1 cellular context compared by ENCODE assay signal in the genomic region with DNA sequence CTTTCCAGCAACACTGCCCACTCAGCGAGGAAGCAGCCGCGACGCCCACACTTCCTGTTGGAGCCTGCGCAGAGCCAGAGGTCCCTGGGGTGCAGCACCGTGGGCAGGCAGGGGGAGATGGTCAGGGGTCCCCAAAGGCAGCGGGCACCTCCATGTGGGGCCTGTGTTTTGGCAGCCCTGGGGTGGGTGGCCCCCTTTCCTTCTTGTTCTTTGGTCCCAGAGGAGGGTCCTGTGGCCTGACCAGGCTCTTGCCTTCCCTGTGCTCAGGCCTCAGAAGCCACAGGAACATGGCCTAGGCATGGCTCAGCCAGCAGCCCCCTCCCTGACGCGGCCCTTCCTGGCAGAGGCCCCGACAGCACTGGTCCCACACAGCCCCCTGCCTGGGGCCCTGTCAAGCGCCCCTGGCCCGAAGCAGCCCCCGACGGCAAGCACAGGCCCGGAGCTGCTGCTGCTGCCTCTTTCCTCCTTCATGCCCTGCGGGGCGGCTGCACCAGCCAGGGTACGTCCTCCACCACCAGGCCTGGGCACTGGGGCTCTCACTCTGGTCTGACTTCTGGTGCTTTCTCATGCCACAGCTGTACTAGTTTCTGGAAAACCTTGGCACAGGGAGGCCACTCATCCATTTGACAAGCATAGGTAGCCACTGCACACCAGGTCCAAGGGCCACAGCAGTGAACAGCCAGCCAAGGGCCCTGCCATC.
TF ChIP-seq lines count a peak whose summit lies in the region.

No MANE protein-coding gene starts in this region.

TF ChIP-seq in GM12878, 131 proteins besides CTCF, POLR2A, EP300 and RAD21:
- TF ChIP-seq SUZ12 (IDR thresholded peaks at IDR 0.05; ENCODE audit: unreplicated experiment): no peak
- TF ChIP-seq ATF7 (IDR thresholded peaks at IDR 0.05; ENCODE audit: low read depth): no peak
- no peak for TF ChIP-seq YBX1 (IDR thresholded peaks at IDR 0.05)
- TF ChIP-seq, protein P1, sequence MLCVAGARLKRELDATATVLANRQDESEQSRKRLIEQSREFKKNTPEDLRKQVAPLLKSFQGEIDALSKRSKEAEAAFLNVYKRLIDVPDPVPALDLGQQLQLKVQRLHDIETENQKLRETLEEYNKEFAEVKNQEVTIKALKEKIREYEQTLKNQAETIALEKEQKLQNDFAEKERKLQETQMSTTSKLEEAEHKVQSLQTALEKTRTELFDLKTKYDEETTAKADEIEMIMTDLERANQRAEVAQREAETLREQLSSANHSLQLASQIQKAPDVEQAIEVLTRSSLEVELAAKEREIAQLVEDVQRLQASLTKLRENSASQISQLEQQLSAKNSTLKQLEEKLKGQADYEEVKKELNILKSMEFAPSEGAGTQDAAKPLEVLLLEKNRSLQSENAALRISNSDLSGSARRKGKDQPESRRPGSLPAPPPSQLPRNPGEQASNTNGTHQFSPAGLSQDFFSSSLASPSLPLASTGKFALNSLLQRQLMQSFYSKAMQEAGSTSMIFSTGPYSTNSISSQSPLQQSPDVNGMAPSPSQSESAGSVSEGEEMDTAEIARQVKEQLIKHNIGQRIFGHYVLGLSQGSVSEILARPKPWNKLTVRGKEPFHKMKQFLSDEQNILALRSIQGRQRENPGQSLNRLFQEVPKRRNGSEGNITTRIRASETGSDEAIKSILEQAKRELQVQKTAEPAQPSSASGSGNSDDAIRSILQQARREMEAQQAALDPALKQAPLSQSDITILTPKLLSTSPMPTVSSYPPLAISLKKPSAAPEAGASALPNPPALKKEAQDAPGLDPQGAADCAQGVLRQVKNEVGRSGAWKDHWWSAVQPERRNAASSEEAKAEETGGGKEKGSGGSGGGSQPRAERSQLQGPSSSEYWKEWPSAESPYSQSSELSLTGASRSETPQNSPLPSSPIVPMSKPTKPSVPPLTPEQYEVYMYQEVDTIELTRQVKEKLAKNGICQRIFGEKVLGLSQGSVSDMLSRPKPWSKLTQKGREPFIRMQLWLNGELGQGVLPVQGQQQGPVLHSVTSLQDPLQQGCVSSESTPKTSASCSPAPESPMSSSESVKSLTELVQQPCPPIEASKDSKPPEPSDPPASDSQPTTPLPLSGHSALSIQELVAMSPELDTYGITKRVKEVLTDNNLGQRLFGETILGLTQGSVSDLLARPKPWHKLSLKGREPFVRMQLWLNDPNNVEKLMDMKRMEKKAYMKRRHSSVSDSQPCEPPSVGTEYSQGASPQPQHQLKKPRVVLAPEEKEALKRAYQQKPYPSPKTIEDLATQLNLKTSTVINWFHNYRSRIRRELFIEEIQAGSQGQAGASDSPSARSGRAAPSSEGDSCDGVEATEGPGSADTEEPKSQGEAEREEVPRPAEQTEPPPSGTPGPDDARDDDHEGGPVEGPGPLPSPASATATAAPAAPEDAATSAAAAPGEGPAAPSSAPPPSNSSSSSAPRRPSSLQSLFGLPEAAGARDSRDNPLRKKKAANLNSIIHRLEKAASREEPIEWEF (IDR thresholded peaks at IDR 0.05; ENCODE audit: insufficient replicate concordance, low read depth, low read length): no peak
- TF ChIP-seq, protein P2, sequence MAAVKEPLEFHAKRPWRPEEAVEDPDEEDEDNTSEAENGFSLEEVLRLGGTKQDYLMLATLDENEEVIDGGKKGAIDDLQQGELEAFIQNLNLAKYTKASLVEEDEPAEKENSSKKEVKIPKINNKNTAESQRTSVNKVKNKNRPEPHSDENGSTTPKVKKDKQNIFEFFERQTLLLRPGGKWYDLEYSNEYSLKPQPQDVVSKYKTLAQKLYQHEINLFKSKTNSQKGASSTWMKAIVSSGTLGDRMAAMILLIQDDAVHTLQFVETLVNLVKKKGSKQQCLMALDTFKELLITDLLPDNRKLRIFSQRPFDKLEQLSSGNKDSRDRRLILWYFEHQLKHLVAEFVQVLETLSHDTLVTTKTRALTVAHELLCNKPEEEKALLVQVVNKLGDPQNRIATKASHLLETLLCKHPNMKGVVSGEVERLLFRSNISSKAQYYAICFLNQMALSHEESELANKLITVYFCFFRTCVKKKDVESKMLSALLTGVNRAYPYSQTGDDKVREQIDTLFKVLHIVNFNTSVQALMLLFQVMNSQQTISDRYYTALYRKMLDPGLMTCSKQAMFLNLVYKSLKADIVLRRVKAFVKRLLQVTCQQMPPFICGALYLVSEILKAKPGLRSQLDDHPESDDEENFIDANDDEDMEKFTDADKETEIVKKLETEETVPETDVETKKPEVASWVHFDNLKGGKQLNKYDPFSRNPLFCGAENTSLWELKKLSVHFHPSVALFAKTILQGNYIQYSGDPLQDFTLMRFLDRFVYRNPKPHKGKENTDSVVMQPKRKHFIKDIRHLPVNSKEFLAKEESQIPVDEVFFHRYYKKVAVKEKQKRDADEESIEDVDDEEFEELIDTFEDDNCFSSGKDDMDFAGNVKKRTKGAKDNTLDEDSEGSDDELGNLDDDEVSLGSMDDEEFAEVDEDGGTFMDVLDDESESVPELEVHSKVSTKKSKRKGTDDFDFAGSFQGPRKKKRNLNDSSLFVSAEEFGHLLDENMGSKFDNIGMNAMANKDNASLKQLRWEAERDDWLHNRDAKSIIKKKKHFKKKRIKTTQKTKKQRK (IDR thresholded peaks at IDR 0.05; ENCODE audit: low read depth, low read length): no peak
- TF ChIP-seq, protein P3, sequence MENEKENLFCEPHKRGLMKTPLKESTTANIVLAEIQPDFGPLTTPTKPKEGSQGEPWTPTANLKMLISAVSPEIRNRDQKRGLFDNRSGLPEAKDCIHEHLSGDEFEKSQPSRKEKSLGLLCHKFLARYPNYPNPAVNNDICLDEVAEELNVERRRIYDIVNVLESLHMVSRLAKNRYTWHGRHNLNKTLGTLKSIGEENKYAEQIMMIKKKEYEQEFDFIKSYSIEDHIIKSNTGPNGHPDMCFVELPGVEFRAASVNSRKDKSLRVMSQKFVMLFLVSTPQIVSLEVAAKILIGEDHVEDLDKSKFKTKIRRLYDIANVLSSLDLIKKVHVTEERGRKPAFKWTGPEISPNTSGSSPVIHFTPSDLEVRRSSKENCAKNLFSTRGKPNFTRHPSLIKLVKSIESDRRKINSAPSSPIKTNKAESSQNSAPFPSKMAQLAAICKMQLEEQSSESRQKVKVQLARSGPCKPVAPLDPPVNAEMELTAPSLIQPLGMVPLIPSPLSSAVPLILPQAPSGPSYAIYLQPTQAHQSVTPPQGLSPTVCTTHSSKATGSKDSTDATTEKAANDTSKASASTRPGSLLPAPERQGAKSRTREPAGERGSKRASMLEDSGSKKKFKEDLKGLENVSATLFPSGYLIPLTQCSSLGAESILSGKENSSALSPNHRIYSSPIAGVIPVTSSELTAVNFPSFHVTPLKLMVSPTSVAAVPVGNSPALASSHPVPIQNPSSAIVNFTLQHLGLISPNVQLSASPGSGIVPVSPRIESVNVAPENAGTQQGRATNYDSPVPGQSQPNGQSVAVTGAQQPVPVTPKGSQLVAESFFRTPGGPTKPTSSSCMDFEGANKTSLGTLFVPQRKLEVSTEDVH (IDR thresholded peaks at IDR 0.05; ENCODE audit: low read depth, partially characterized antibody): no peak
- no peak for TF ChIP-seq HDAC6 (IDR thresholded peaks at IDR 0.05; ENCODE audit: unreplicated experiment)
- no peak for TF ChIP-seq SMARCA5 (IDR thresholded peaks at IDR 0.05)
- TF ChIP-seq, protein P4, sequence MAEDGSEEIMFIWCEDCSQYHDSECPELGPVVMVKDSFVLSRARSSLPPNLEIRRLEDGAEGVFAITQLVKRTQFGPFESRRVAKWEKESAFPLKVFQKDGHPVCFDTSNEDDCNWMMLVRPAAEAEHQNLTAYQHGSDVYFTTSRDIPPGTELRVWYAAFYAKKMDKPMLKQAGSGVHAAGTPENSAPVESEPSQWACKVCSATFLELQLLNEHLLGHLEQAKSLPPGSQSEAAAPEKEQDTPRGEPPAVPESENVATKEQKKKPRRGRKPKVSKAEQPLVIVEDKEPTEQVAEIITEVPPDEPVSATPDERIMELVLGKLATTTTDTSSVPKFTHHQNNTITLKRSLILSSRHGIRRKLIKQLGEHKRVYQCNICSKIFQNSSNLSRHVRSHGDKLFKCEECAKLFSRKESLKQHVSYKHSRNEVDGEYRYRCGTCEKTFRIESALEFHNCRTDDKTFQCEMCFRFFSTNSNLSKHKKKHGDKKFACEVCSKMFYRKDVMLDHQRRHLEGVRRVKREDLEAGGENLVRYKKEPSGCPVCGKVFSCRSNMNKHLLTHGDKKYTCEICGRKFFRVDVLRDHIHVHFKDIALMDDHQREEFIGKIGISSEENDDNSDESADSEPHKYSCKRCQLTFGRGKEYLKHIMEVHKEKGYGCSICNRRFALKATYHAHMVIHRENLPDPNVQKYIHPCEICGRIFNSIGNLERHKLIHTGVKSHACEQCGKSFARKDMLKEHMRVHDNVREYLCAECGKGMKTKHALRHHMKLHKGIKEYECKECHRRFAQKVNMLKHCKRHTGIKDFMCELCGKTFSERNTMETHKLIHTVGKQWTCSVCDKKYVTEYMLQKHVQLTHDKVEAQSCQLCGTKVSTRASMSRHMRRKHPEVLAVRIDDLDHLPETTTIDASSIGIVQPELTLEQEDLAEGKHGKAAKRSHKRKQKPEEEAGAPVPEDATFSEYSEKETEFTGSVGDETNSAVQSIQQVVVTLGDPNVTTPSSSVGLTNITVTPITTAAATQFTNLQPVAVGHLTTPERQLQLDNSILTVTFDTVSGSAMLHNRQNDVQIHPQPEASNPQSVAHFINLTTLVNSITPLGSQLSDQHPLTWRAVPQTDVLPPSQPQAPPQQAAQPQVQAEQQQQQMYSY (CRISPR knock-in tag; IDR thresholded peaks at IDR 0.05): no peak
- no peak for TF ChIP-seq TCF7 (IDR thresholded peaks at IDR 0.05; ENCODE audit: borderline replicate concordance)
- TF ChIP-seq BACH1 (IDR thresholded peaks at IDR 0.05; ENCODE audit: borderline replicate concordance): no peak
- no peak for TF ChIP-seq LARP7 (IDR thresholded peaks at IDR 0.05)
- TF ChIP-seq YY1 (IDR thresholded peaks at IDR 0.05; ENCODE audit: low read depth, low read length): no peak
- TF ChIP-seq, protein P5, sequence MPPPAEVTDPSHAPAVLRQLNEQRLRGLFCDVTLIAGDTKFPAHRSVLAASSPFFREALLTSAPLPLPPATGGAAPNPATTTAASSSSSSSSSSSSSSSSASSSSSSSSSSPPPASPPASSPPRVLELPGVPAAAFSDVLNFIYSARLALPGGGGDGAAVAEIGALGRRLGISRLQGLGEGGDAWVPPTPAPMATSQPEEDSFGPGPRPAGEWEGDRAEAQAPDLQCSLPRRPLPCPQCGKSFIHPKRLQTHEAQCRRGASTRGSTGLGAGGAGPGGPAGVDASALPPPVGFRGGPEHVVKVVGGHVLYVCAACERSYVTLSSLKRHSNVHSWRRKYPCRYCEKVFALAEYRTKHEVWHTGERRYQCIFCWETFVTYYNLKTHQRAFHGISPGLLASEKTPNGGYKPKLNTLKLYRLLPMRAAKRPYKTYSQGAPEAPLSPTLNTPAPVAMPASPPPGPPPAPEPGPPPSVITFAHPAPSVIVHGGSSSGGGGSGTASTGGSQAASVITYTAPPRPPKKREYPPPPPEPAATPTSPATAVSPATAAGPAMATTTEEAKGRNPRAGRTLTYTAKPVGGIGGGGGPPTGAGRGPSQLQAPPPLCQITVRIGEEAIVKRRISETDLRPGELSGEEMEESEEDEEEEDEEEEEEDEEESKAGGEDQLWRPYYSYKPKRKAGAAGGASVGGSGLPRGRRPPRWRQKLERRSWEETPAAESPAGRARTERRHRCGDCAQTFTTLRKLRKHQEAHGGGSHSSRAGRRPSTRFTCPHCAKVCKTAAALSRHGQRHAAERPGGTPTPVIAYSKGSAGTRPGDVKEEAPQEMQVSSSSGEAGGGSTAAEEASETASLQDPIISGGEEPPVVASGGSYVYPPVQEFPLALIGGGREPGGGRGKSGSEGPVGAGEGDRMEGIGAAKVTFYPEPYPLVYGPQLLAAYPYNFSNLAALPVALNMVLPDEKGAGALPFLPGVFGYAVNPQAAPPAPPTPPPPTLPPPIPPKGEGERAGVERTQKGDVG (CRISPR knock-in tag; IDR thresholded peaks at IDR 0.05): no peak
- TF ChIP-seq IRF4 (IDR thresholded peaks at IDR 0.05; ENCODE audit: low read depth, low read length): no peak
- no peak for TF ChIP-seq ZBED1 (IDR thresholded peaks at IDR 0.05; ENCODE audit: borderline replicate concordance)
- TF ChIP-seq, protein P6, sequence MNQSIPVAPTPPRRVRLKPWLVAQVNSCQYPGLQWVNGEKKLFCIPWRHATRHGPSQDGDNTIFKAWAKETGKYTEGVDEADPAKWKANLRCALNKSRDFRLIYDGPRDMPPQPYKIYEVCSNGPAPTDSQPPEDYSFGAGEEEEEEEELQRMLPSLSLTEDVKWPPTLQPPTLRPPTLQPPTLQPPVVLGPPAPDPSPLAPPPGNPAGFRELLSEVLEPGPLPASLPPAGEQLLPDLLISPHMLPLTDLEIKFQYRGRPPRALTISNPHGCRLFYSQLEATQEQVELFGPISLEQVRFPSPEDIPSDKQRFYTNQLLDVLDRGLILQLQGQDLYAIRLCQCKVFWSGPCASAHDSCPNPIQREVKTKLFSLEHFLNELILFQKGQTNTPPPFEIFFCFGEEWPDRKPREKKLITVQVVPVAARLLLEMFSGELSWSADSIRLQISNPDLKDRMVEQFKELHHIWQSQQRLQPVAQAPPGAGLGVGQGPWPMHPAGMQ (IDR thresholded peaks at IDR 0.05; ENCODE audit: borderline replicate concordance): no peak
- no peak for TF ChIP-seq HDGF (IDR thresholded peaks at IDR 0.05)
- no peak for TF ChIP-seq FOS (IDR thresholded peaks at IDR 0.05; ENCODE audit: borderline replicate concordance, extremely low read depth, insufficient read length)
TF ChIP-seq in GM12878: peak in this region for 0.
